Comparison of ENCODE assay signal across 17 cellular contexts in genomic region chr14:89280612-89281011, GRCh38.
DNase-seq lines count a peak whose midpoint lies in the region; ATAC-seq, FAIRE-seq and TF ChIP-seq lines count a peak whose summit lies in the region.
"Had no signal": no experiment of that assay in that cellular context is flagged by ENCODE, and none has a peak within 500 bp of the region (broad histone marks: within the 10 kb centered on the region; RNA-seq: fewer than 3 reads in every experiment).

No MANE protein-coding gene starts in this region.

- TF ChIP-seq EP300 in HepG2 (IDR thresholded peaks at IDR 0.05; ENCODE audit: low read depth in 2 of 2, low read length in 2 of 2) (no peak), HepG2 (CRISPR knock-in tag; IDR thresholded peaks at IDR 0.05; ENCODE audit: borderline replicate concordance) (no peak)

- DNase-seq in right lobe of liver, result peak in 1 of 3 donors; percentile 26
- no peak for DNase-seq in HepG2 (ENCODE audit: low spot score)
- no peak for DNase-seq in lung (ENCODE audit: low spot score)
- DNase-seq in stimulated activated naive B cell treated with anti-CD40 and anti-IgM and Interleukin-4, amounts not matched to agents 10 μg/mL and 1 μg/mL and 100 μg/mL, for 72 hours, result no peak
- no peak for DNase-seq in activated CD4-positive, alpha-beta T cell treated with anti-CD3 and anti-CD28 coated beads for 1 hour
- no peak for DNase-seq in CD8-positive, alpha-beta memory T cell
- DNase-seq: CD4-positive, CD25-positive, alpha-beta regulatory T cell; DMS153; EL had no signal

- H3K4me3 ChIP-seq in right lobe of liver, result no peak overlapping the region
- H3K4me3 ChIP-seq in HepG2 (replicated peaks in 1 of 3; ENCODE audit: insufficient read depth in 1 of 3, low read depth in 2 of 3, low read length in 3 of 3), result no peak overlapping the region
- no peak overlapping the region for H3K4me3 ChIP-seq in lung
- H3K4me3 ChIP-seq in CD8-positive, alpha-beta memory T cell (ENCODE audit: low read length), result no peak overlapping the region
- H3K4me3 ChIP-seq: BLaER1, HAP-1 had no signal

- no peaks in the 10 kb centered on the region for H3K27me3 ChIP-seq in right lobe of liver
- H3K27me3 ChIP-seq in HepG2 (ENCODE audit: control insufficient read depth in 1 of 2, insufficient read depth in 2 of 2, low read length in 2 of 2), result no peaks in the 10 kb centered on the region; a peak in 1 of 5 replicates
- no peaks in the 10 kb centered on the region for H3K27me3 ChIP-seq in lung (ENCODE audit: control insufficient read depth, insufficient read depth)
- no peaks in the 10 kb centered on the region for H3K27me3 ChIP-seq in CD8-positive, alpha-beta memory T cell (ENCODE audit: insufficient read depth, low read length, poor library complexity, severe bottlenecking)
- H3K27me3 ChIP-seq: BLaER1 had no signal

- H3K79me2 ChIP-seq in HepG2 (ENCODE audit: insufficient read depth, low read length), result peaks cover 34% of the 10 kb centered on the region

- H4K20me1 ChIP-seq in HepG2 (ENCODE audit: insufficient read depth, low read length), result peaks cover 19% of the 10 kb centered on the region

- in situ Hi-C loops in HepG2 (cut with HindIII; ENCODE audit: extremely low pct_ligation_motif_present, low pct_unique_long_range_greater_than_20kb), result no loop called here

- ATAC-seq in right lobe of liver, result peak in 3 of 4 donors; percentile 25 to 49 (median 41)
- ATAC-seq in HepG2, result no peak
- ATAC-seq in lung (ENCODE audit: insufficient read depth, low FRiP score), result peak; percentile 55
- ATAC-seq in stimulated activated naive B cell treated with anti-CD40 and anti-IgM and Interleukin-4, amounts not matched to agents 10 μg/mL and 1 μg/mL and 100 μg/mL, for 72 hours (replicated peaks), result no peak
- no peak for ATAC-seq in GM19452 (IDR thresholded peaks at IDR 0.05; ENCODE audit: unreplicated experiment)

- peak overlapping the region; percentile 47 for H3K27ac Mint-ChIP-seq in stimulated activated naive B cell treated with anti-CD40 and anti-IgM and Interleukin-4, amounts not matched to agents 10 μg/mL and 1 μg/mL and 100 μg/mL, for 72 hours
- no peak overlapping the region for H3K27ac Mint-ChIP-seq in CD8-positive, alpha-beta memory T cell
- H3K27ac Mint-ChIP-seq: CD4-positive, CD25-positive, alpha-beta regulatory T cell had no signal

- no peak for TF ChIP-seq RAD21 in HepG2 (CRISPR knock-in tag; IDR thresholded peaks at IDR 0.05)

- CTCF ChIA-PET in HepG2 (lab: Yijun Ruan, JAX; ENCODE audit: low intra/inter-chr PET ratio, low total read pairs), result no interaction called here
- CTCF ChIA-PET in CD8-positive, alpha-beta memory T cell (lab: Charles Lee), result no interaction called here

- H3K4me1 ChIP-seq in right lobe of liver (no peaks in the 10 kb centered on the region), HepG2 (ENCODE audit: insufficient read depth, low read length) (no peaks in the 10 kb centered on the region), lung (ENCODE audit: control insufficient read depth in 2 of 2, insufficient read depth in 2 of 2, low read length in 2 of 2) (peaks cover 0 to 7% of the 10 kb centered on the region in 2 donors)
- peaks cover 25% of the 10 kb centered on the region for H3K4me1 ChIP-seq in CD8-positive, alpha-beta memory T cell (ENCODE audit: insufficient read depth, low read length)

- POLR2A ChIA-PET in HepG2 (lab: Yijun Ruan, JAX), result no interaction called here
- POLR2A ChIA-PET in CD8-positive, alpha-beta memory T cell (lab: Charles Lee), result no interaction called here

- H3K27ac ChIP-seq in right lobe of liver (no peak overlapping the region), HepG2 (ENCODE audit: extremely low read length, insufficient read depth, low read length) (no peak overlapping the region), lung (ENCODE audit: low read depth in 1 of 2, low read length in 1 of 2) (no peak overlapping the region)
- H3K27ac ChIP-seq in CD8-positive, alpha-beta memory T cell (ENCODE audit: low read depth, low read length), result no peak overlapping the region
- H3K27ac ChIP-seq: 22Rv1, BLaER1 had no signal

- intact Hi-C loops in right lobe of liver (cut with DNase I) (no loop called here), HepG2 (cut with micrococcal nuclease; ENCODE audit: unreplicated experiment) (no loop called here)

- no peak overlapping the region for H3K9ac ChIP-seq in HepG2 (ENCODE audit: insufficient read depth, low read depth, low read length)
- H3K9ac ChIP-seq: BLaER1 had no signal

- 86% methylated on average over 10 of the region's 10 CpGs for WGBS in right lobe of liver (ENCODE audit: insufficient coverage, low coverage, low lambda C conversion rate, missing lambda C conversion rate)
- WGBS in HepG2 (ENCODE audit: low lambda C conversion rate), result 95% methylated on average over 10 of the region's 10 CpGs
- WGBS in lung, 2 donors, result 88 to 91% methylated on average over 10 of the region's 10 CpGs

- no peak for TF ChIP-seq CTCF in right lobe of liver (IDR thresholded peaks at IDR 0.05)
- no peak for TF ChIP-seq CTCF in HepG2 (CRISPR knock-in tag; IDR thresholded peaks at IDR 0.05)
- TF ChIP-seq CTCF in lung (IDR thresholded peaks at IDR 0.05; ENCODE audit: control extremely low read depth, extremely low read depth), result no peak

- peaks cover 6 to 9% of the 10 kb centered on the region in 2 donors for H3K9me3 Mint-ChIP-seq in stimulated activated naive B cell treated with anti-CD40 and anti-IgM and Interleukin-4, amounts not matched to agents 10 μg/mL and 1 μg/mL and 100 μg/mL, for 72 hours
- H3K9me3 Mint-ChIP-seq in CD8-positive, alpha-beta memory T cell, result no peaks in the 10 kb centered on the region
- H3K9me3 Mint-ChIP-seq: CD4-positive, CD25-positive, alpha-beta regulatory T cell; IgD-negative memory B cell had no signal

- H3K36me3 ChIP-seq in right lobe of liver (no peaks in the 10 kb centered on the region), HepG2 (replicated peaks in 1 of 2; ENCODE audit: control insufficient read depth in 1 of 2, insufficient read depth in 2 of 2, low read length in 2 of 2) (peaks cover 13 to 74% of the 10 kb centered on the region in 2 experiments; a peak in 4 of 5 replicates), lung (ENCODE audit: control insufficient read depth in 2 of 2, insufficient read depth in 2 of 2, low read length in 2 of 2) (no peaks in the 10 kb centered on the region)
- H3K36me3 ChIP-seq in CD8-positive, alpha-beta memory T cell (ENCODE audit: insufficient read depth, low read length), result peaks cover 7% of the 10 kb centered on the region

- peaks cover 62 to 99% of the 10 kb centered on the region in 2 donors for H3K4me1 Mint-ChIP-seq in stimulated activated naive B cell treated with anti-CD40 and anti-IgM and Interleukin-4, amounts not matched to agents 10 μg/mL and 1 μg/mL and 100 μg/mL, for 72 hours
- H3K4me1 Mint-ChIP-seq in CD8-positive, alpha-beta memory T cell, result peaks cover 67 to 87% (median 80%) of the 10 kb centered on the region in 3 donors

- no peak overlapping the region for H2AFZ ChIP-seq in HepG2 (ENCODE audit: low read length)

- H3K36me3 Mint-ChIP-seq in stimulated activated naive B cell treated with anti-CD40 and anti-IgM and Interleukin-4, amounts not matched to agents 10 μg/mL and 1 μg/mL and 100 μg/mL, for 72 hours, result peaks cover 62 to 86% of the 10 kb centered on the region in 2 donors
- H3K36me3 Mint-ChIP-seq in CD8-positive, alpha-beta memory T cell, result peaks cover 0 to 33% (median 8%) of the 10 kb centered on the region in 3 donors

- no peak for FAIRE-seq in HepG2 (lab: Jason Lieb, UNC)
- FAIRE-seq: G401.6, GM12891, H1 had no signal

- no TSS peak for BruUV-seq in HepG2 (replicated peaks; lab: Mats Ljungman, UMichigan)

- no peak overlapping the region for H3K4me2 ChIP-seq in HepG2 (ENCODE audit: low read depth, low read length)
- H3K4me2 ChIP-seq: BLaER1 had no signal

- H3K4me3 Mint-ChIP-seq in stimulated activated naive B cell treated with anti-CD40 and anti-IgM and Interleukin-4, amounts not matched to agents 10 μg/mL and 1 μg/mL and 100 μg/mL, for 72 hours, result no peak overlapping the region
- H3K4me3 Mint-ChIP-seq in CD8-positive, alpha-beta memory T cell, result no peak overlapping the region
- H3K4me3 Mint-ChIP-seq: CD4-positive, CD25-positive, alpha-beta regulatory T cell; IgD-negative memory B cell had no signal

- H3K9me3 ChIP-seq in right lobe of liver (no peaks in the 10 kb centered on the region), HepG2 (ENCODE audit: low read length) (no peaks in the 10 kb centered on the region), lung (ENCODE audit: control insufficient read depth in 2 of 2, insufficient read depth in 1 of 2, low read length in 1 of 2) (no peaks in the 10 kb centered on the region)
- H3K9me3 ChIP-seq in CD8-positive, alpha-beta memory T cell (ENCODE audit: low read length), result no peaks in the 10 kb centered on the region
- H3K9me3 ChIP-seq: BLaER1, HAP-1 had no signal

- TF ChIP-seq POLR2A in right lobe of liver (IDR thresholded peaks at IDR 0.05) (no peak), HepG2 (IDR thresholded peaks at IDR 0.05; ENCODE audit: insufficient read depth in 1 of 2, low read depth in 2 of 2, low read length in 2 of 2) (no peak)

- no peaks in the 10 kb centered on the region for H3K27me3 Mint-ChIP-seq in stimulated activated naive B cell treated with anti-CD40 and anti-IgM and Interleukin-4, amounts not matched to agents 10 μg/mL and 1 μg/mL and 100 μg/mL, for 72 hours
- H3K27me3 Mint-ChIP-seq in CD8-positive, alpha-beta memory T cell, result no peaks in the 10 kb centered on the region
- H3K27me3 Mint-ChIP-seq: CD4-positive, CD25-positive, alpha-beta regulatory T cell; IgD-negative memory B cell had no signal

TF ChIP-seq in HepG2, 621 proteins besides CTCF, POLR2A, EP300 and RAD21 (continues in another document):
- no peak for TF ChIP-seq TBP (CRISPR knock-in tag; IDR thresholded peaks at IDR 0.05)
- no peak for TF ChIP-seq SRSF4 (IDR thresholded peaks at IDR 0.05; ENCODE audit: low read depth, low read length, poor library complexity, severe bottlenecking)
- no peak for TF ChIP-seq MIER3 (CRISPR knock-in tag; IDR thresholded peaks at IDR 0.05; ENCODE audit: borderline replicate concordance)
- TF ChIP-seq ZNF235 (CRISPR knock-in tag; IDR thresholded peaks at IDR 0.05; ENCODE audit: borderline replicate concordance), result no peak
- no peak for TF ChIP-seq YEATS2 (CRISPR knock-in tag; IDR thresholded peaks at IDR 0.05; ENCODE audit: borderline replicate concordance)
- TF ChIP-seq ZNF530 (CRISPR knock-in tag; IDR thresholded peaks at IDR 0.05; ENCODE audit: low read depth), result no peak
- no peak for TF ChIP-seq ZNF24 (IDR thresholded peaks at IDR 0.05)
- no peak for TF ChIP-seq ZNF788 (CRISPR knock-in tag; IDR thresholded peaks at IDR 0.05; ENCODE audit: borderline replicate concordance)
- no peak for TF ChIP-seq ZNF7 (CRISPR knock-in tag; IDR thresholded peaks at IDR 0.05)

Comparison
In these comparisons a context has a peak if more than half of its experiments do, and no peak if none do; other contexts are left out.
1. ATAC-seq: peak in right lobe of liver (3 of 4) and lung (single experiment); none in HepG2 (single experiment), stimulated activated naive B cell treated with anti-CD40 and anti-IgM and Interleukin-4, amounts not matched to agents 10 μg/mL and 1 μg/mL and 100 μg/mL, for 72 hours (0 of 2) and GM19452 (single experiment).